Comparison of ENCODE assay signal across 19 cellular contexts in the genomic region with DNA sequence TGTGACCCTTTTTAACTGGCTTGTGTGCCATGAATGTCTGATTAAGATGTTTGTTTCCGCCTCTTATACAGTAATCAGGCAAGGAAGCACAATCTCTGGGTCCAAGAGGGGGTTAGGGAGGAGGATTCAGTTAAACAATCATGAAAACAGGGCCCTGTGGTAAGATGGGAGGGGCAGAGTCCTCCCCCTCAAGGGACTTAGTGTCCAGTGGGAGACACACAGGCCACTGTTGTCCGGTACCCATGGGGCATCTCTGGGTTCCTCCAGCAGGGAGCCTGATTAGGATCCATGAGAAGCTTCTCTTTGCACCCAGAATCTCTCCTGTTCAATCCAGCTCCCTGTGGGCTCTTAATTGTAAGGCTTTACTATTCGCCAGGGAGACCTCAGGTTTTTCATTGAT.
A peak's percentile ranks its signal among the peaks of the same experiment; 100 is the strongest.
DNase-seq lines count a peak whose midpoint lies in the region; ATAC-seq, FAIRE-seq and TF ChIP-seq lines count a peak whose summit lies in the region.
"Had no signal": no experiment of that assay in that cellular context is flagged by ENCODE, and none has a peak within 500 bp of the region (broad histone marks: within the 10 kb centered on the region; RNA-seq: fewer than 3 reads in every experiment).

No MANE protein-coding gene starts in this region.

- FAIRE-seq in H1 (lab: Jason Lieb, UNC) = no peak
- FAIRE-seq: A549, D721Med, G401.6, GM12891 had no signal

- peak overlapping the region; percentile 86 for H3K27ac Mint-ChIP-seq in neural crest cell (ENCODE audit: unreplicated experiment)
- no peak overlapping the region for H3K27ac Mint-ChIP-seq in T-helper 2 cell treated with Interferon-gamma antibody and Interleukin-4, amounts not matched to agents 5 μg/mL and 100 μg/mL, for 36 hours
- H3K27ac Mint-ChIP-seq: CD14-positive monocyte; CD8-positive, alpha-beta T cell had no signal

- H3K4ac ChIP-seq in H1 (replicated peaks; ENCODE audit: insufficient read length, low read depth, low read length) = no peak overlapping the region

- no peak for TF ChIP-seq POLR2A in H1 (IDR thresholded peaks at IDR 0.05; ENCODE audit: control extremely low read depth in 1 of 2, low read depth in 2 of 2, low read length in 2 of 2)

- H3K9ac ChIP-seq in H1 (replicated peaks in 1 of 4; ENCODE audit: extremely low read depth in 1 of 4, low read depth in 3 of 4, low read length in 3 of 4) = no peak overlapping the region
- H3K9ac ChIP-seq: GM23248 had no signal

- H3K4me3 Mint-ChIP-seq in neural crest cell = no peak overlapping the region
- no peak overlapping the region for H3K4me3 Mint-ChIP-seq in T-helper 2 cell treated with Interferon-gamma antibody and Interleukin-4, amounts not matched to agents 5 μg/mL and 100 μg/mL, for 36 hours
- H3K4me3 Mint-ChIP-seq: CD14-positive monocyte; CD8-positive, alpha-beta T cell had no signal

- H2AK5ac ChIP-seq in H1 (ENCODE audit: low read depth, low read length) = no peak overlapping the region

- no peak overlapping the region for H2BK120ac ChIP-seq in H1 (replicated peaks; ENCODE audit: low read depth, low read length)

- no peak overlapping the region for H2BK5ac ChIP-seq in H1 (ENCODE audit: low read depth, low read length)

- 58% methylated on average over 3 of the region's 3 CpGs; no CpG with 5 or more reads in 1 of the 2 experiments for WGBS in H1 (ENCODE audit: extremely low coverage in 1 of 2, insufficient coverage in 1 of 2, insufficient read length in 1 of 2, insufficient replicate concordance in 2 of 2, low coverage in 1 of 2, low lambda C conversion rate in 2 of 2, missing lambda C conversion rate in 1 of 2), 2 experiments

- no peak for DNase-seq in H1 (ENCODE audit: low read depth in 1 of 2, low spot score in 2 of 2)
- peak; percentile 50 for DNase-seq in medulla oblongata (ENCODE audit: extremely low spot score)
- DNase-seq in neural crest cell (ENCODE audit: low read depth, low spot score) = no peak
- no peak for DNase-seq in activated CD4-positive, alpha-beta T cell treated with anti-CD3 and anti-CD28 coated beads for 48 hours
- DNase-seq in T-helper 2 cell treated with Interferon-gamma antibody and Interleukin-4, amounts not matched to agents 5 μg/mL and 100 μg/mL, for 36 hours (ENCODE audit: low spot score) = no peak
- DNase-seq: CD8-positive, alpha-beta T cell; COR-L47; DMS153; DMS79 treated with DMSO at 0.1 percent for 48 hours; EL; GM23248; H7 had no signal

- H2BK12ac ChIP-seq in H1 (ENCODE audit: low read depth, low read length) = no peak overlapping the region

- no peak overlapping the region for H2BK15ac ChIP-seq in H1 (ENCODE audit: low read length)

- H3K4me1 Mint-ChIP-seq in neural crest cell = peaks cover 45% of the 10 kb centered on the region
- no peaks in the 10 kb centered on the region for H3K4me1 Mint-ChIP-seq in T-helper 2 cell treated with Interferon-gamma antibody and Interleukin-4, amounts not matched to agents 5 μg/mL and 100 μg/mL, for 36 hours (ENCODE audit: low read depth)

- TF ChIP-seq RAD21 in H1 (IDR thresholded peaks at IDR 0.05 in 1 of 2, conservative IDR thresholded peaks at IDR 0.05 in 1 of 2; ENCODE audit: low read depth in 2 of 2, low read length in 2 of 2) = no peak

- H3K79me1 ChIP-seq in H1 (ENCODE audit: low read depth, low read length) = no peaks in the 10 kb centered on the region

- H3K27me3 ChIP-seq in H1 (replicated peaks in 1 of 4; ENCODE audit: control insufficient read depth in 3 of 4, extremely low read depth in 1 of 4, insufficient read depth in 3 of 4, low read length in 3 of 4) = no peaks in the 10 kb centered on the region

- 0 out of 2 replicates have a peak overlapping the region, but pooled peaks have one; percentile 36 for H2AFZ ChIP-seq in H1 (ENCODE audit: low read length)
- H2AFZ ChIP-seq: GM23248 had no signal

- no peaks in the 10 kb centered on the region for H3K4me1 ChIP-seq in H1 (replicated peaks in 1 of 4; ENCODE audit: control insufficient read depth in 3 of 4, insufficient read depth in 4 of 4, low read length in 3 of 4)

- H3K36me3 Mint-ChIP-seq in neural crest cell (ENCODE audit: low read depth) = peaks cover 11% of the 10 kb centered on the region
- H3K36me3 Mint-ChIP-seq in T-helper 2 cell treated with Interferon-gamma antibody and Interleukin-4, amounts not matched to agents 5 μg/mL and 100 μg/mL, for 36 hours (ENCODE audit: low read depth) = no peaks in the 10 kb centered on the region
- H3K36me3 Mint-ChIP-seq: CD14-positive monocyte; CD8-positive, alpha-beta T cell had no signal

- no peak overlapping the region for H3K4me3 ChIP-seq in H1 (ENCODE audit: extremely low read depth in 1 of 4, insufficient read depth in 2 of 4, low read depth in 3 of 4, low read length in 4 of 4)
- H3K4me3 ChIP-seq: A549, GM23248 had no signal

- H3K79me2 ChIP-seq in H1 (ENCODE audit: control insufficient read depth in 1 of 2, insufficient read depth in 2 of 2, low read length in 2 of 2) = no peaks in the 10 kb centered on the region

- no peak overlapping the region for H2BK20ac ChIP-seq in H1 (ENCODE audit: low read length)

- no peaks in the 10 kb centered on the region for H3K23me2 ChIP-seq in H1 (ENCODE audit: low read depth, low read length)

- no peaks in the 10 kb centered on the region for H3K27me3 Mint-ChIP-seq in neural crest cell (ENCODE audit: low read depth)
- peaks cover 9% of the 10 kb centered on the region for H3K27me3 Mint-ChIP-seq in T-helper 2 cell treated with Interferon-gamma antibody and Interleukin-4, amounts not matched to agents 5 μg/mL and 100 μg/mL, for 36 hours (ENCODE audit: low read depth)

- no peak overlapping the region for H3K56ac ChIP-seq in H1 (replicated peaks; ENCODE audit: insufficient read length, low read depth, low read length)

- no peaks in the 10 kb centered on the region for H4K20me1 ChIP-seq in H1 (replicated peaks in 1 of 2; ENCODE audit: control insufficient read depth in 1 of 2, insufficient read depth in 2 of 2, low read length in 2 of 2)

- peaks cover 13 to 16% of the 10 kb centered on the region in 2 experiments; a peak in 2 of 4 replicates for H3K9me3 ChIP-seq in H1 (ENCODE audit: insufficient read depth in 2 of 2, low read depth in 1 of 2, low read length in 1 of 2)
- H3K9me3 ChIP-seq: A549 had no signal

- H4K5ac ChIP-seq in H1 (ENCODE audit: insufficient read length, low read depth, low read length) = no peak overlapping the region

- CTCF ChIA-PET in H1 (lab: Charles Lee; ENCODE audit: partially characterized antibody) = interaction anchor here (1.2 to 2.8 kb wide), 3 partner anchors 103 to 545 kb away, joined by 4 to 13 read pairs (median 7); no protein-coding TSS in a partner anchor

- H3K4me2 ChIP-seq in H1 (ENCODE audit: insufficient read depth in 1 of 2, low read depth in 2 of 2, low read length in 2 of 2) = no peak overlapping the region
- H3K4me2 ChIP-seq: A549 had no signal

- H4K91ac ChIP-seq in H1 (replicated peaks; ENCODE audit: insufficient read length, low read length) = no peak overlapping the region

- POLR2A ChIA-PET in H1 (lab: Charles Lee; ENCODE audit: partially characterized antibody) = no interaction called here

- no peak for ATAC-seq in HG03457 (IDR thresholded peaks at IDR 0.05; ENCODE audit: unreplicated experiment)
- ATAC-seq: A549; CD8-positive, alpha-beta T cell had no signal

- H3K9me3 Mint-ChIP-seq in neural crest cell = peaks cover 6% of the 10 kb centered on the region
- H3K9me3 Mint-ChIP-seq in T-helper 2 cell treated with Interferon-gamma antibody and Interleukin-4, amounts not matched to agents 5 μg/mL and 100 μg/mL, for 36 hours = no peaks in the 10 kb centered on the region
- H3K9me3 Mint-ChIP-seq: CD8-positive, alpha-beta T cell had no signal

- H3K23ac ChIP-seq in H1 (ENCODE audit: insufficient read length) = no peak overlapping the region

- TF ChIP-seq CTCF in H1 (IDR thresholded peaks at IDR 0.05; ENCODE audit: control extremely low read depth in 1 of 3, insufficient read depth in 1 of 3, low read depth in 1 of 3, low read length in 3 of 3) (no peak), neural crest cell (conservative IDR thresholded peaks at IDR 0.05) (no peak)

- no peak overlapping the region for H4K8ac ChIP-seq in H1 (ENCODE audit: extremely low read depth, insufficient read depth, low read length)

- no peak overlapping the region for H3K14ac ChIP-seq in H1 (ENCODE audit: insufficient read length)

- no peak overlapping the region for H3K27ac ChIP-seq in H1 (ENCODE audit: low read depth, low read length)
- H3K27ac ChIP-seq in temporal lobe (ENCODE audit: low read depth, low read length) = peak overlapping the region; percentile 45
- H3K27ac ChIP-seq: GM23248 had no signal

- H3K18ac ChIP-seq in H1 (ENCODE audit: extremely low read depth, low read length) = no peak overlapping the region

- no peak for TF ChIP-seq EP300 in H1 (IDR thresholded peaks at IDR 0.05; ENCODE audit: borderline replicate concordance in 1 of 2, low read depth in 2 of 2, low read length in 2 of 2)

- peaks cover 0 to 6% (median 0%) of the 10 kb centered on the region in 4 experiments; a peak in 1 of 8 replicates for H3K36me3 ChIP-seq in H1 (ENCODE audit: control insufficient read depth in 2 of 4, insufficient read depth in 4 of 4, low read length in 3 of 4)

TF ChIP-seq in H1, 55 proteins besides CTCF, POLR2A, EP300 and RAD21:
- no peak for TF ChIP-seq CHD1 (IDR thresholded peaks at IDR 0.05; ENCODE audit: low read depth, low read length)
- TF ChIP-seq, protein P1, sequence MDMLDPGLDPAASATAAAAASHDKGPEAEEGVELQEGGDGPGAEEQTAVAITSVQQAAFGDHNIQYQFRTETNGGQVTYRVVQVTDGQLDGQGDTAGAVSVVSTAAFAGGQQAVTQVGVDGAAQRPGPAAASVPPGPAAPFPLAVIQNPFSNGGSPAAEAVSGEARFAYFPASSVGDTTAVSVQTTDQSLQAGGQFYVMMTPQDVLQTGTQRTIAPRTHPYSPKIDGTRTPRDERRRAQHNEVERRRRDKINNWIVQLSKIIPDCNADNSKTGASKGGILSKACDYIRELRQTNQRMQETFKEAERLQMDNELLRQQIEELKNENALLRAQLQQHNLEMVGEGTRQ (IDR thresholded peaks at IDR 0.05; ENCODE audit: low read length) = no peak
- no peak for TF ChIP-seq RBBP5 (IDR thresholded peaks at IDR 0.05; ENCODE audit: borderline replicate concordance, low read depth, low read length)
- TF ChIP-seq, protein P2, sequence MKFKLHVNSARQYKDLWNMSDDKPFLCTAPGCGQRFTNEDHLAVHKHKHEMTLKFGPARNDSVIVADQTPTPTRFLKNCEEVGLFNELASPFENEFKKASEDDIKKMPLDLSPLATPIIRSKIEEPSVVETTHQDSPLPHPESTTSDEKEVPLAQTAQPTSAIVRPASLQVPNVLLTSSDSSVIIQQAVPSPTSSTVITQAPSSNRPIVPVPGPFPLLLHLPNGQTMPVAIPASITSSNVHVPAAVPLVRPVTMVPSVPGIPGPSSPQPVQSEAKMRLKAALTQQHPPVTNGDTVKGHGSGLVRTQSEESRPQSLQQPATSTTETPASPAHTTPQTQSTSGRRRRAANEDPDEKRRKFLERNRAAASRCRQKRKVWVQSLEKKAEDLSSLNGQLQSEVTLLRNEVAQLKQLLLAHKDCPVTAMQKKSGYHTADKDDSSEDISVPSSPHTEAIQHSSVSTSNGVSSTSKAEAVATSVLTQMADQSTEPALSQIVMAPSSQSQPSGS (IDR thresholded peaks at IDR 0.05; ENCODE audit: low read length) = no peak
- no peak for TF ChIP-seq SP2 (IDR thresholded peaks at IDR 0.05; ENCODE audit: low read length)
